22 cellular contexts compared by ENCODE assay signal in genomic region chr10:117734626-117735405, GRCh38.
DNase-seq lines count a peak whose midpoint lies in the region; ATAC-seq and TF ChIP-seq lines count a peak whose summit lies in the region.
"Had no signal": no experiment of that assay in that cellular context is flagged by ENCODE, and none has a peak within 500 bp of the region (broad histone marks: within the 10 kb centered on the region; RNA-seq: fewer than 3 reads in every experiment).

No MANE protein-coding gene starts in this region.

- peaks cover 66% of the 10 kb centered on the region for H3K27me3 Mint-ChIP-seq in progenitor cell of endocrine pancreas
- H3K27me3 Mint-ChIP-seq in CD4-positive, alpha-beta T cell = peaks cover 71% of the 10 kb centered on the region

- no peak overlapping the region for H3K27ac Mint-ChIP-seq in progenitor cell of endocrine pancreas
- no peak overlapping the region for H3K27ac Mint-ChIP-seq in CD4-positive, alpha-beta T cell
- H3K27ac Mint-ChIP-seq: activated CD4-positive, alpha-beta T cell treated with anti-CD3 and anti-CD28 coated beads for 36 hours; activated naive CD4-positive, alpha-beta T cell treated with anti-CD3 and anti-CD28 coated beads, Interleukin-2, amount 50 U/mL, for 72 hours; activated T-helper 1 cell treated with anti-CD3 and anti-CD28 coated beads, Interleukin-12 subunit alpha, Interleukin-12 subunit beta, Interleukin-2, Interleukin-4 antibody, amounts not matched to agents 30 ng/mL and 10 ng/mL and 1 ng/mL, durations not matched to agents 14 hours and 24 hours and 36 hours; memory B cell; naive B cell had no signal

- no peaks in the 10 kb centered on the region for H3K9me3 ChIP-seq in iPS-18c (ENCODE audit: control insufficient read depth, insufficient read depth, low read length)
- H3K9me3 ChIP-seq in CD4-positive, alpha-beta T cell (ENCODE audit: control insufficient read depth, low read length) = no peaks in the 10 kb centered on the region
- H3K9me3 ChIP-seq: thyroid gland had no signal

- H3K36me3 Mint-ChIP-seq in progenitor cell of endocrine pancreas (ENCODE audit: insufficient read depth) = no peaks in the 10 kb centered on the region
- H3K36me3 Mint-ChIP-seq in CD4-positive, alpha-beta T cell (ENCODE audit: low read depth) = no peaks in the 10 kb centered on the region
- H3K36me3 Mint-ChIP-seq: memory B cell, naive B cell had no signal

- DNase-seq in NCI-H1048 (lab: John Stamatoyannopoulos, UW) (peak; percentile 84), dorsolateral prefrontal cortex (no peak), progenitor cell of endocrine pancreas (ENCODE audit: low spot score, unreplicated experiment) (no peak), NCI-H2171 treated with DMSO at 0.1 percent for 48 hours (lab: John Stamatoyannopoulos, UW) (no peak), DMS 273 (lab: John Stamatoyannopoulos, UW; ENCODE audit: unreplicated experiment) (no peak)
- no peak for DNase-seq in activated T-cell treated with anti-CD3 and anti-CD28 coated beads, Interleukin-2, amount 50 U/mL, for 1 hour
- no peak for DNase-seq in CD4-positive, alpha-beta T cell
- DNase-seq: activated CD4-positive, alpha-beta T cell treated with anti-CD3 and anti-CD28 coated beads for 36 hours; GF-D8; KBM-7; MV-4-11; naive B cell; NCI-H510A treated with DMSO at 0.1 percent for 48 hours; stimulated activated CD4-positive, alpha-beta T cell treated with anti-CD3 and anti-CD28 coated beads, Interleukin-1b, Interleukin-23, amount 100 ng/mL, for 48 hours; stimulated activated naive CD4-positive, alpha-beta T cell treated with Interleukin-2 at 50 U/mL for 16 hours; thyroid gland had no signal

- H3K27me3 ChIP-seq in dorsolateral prefrontal cortex = peaks cover 0 to 65% (median 30%) of the 10 kb centered on the region in 45 donors
- peaks cover 31% of the 10 kb centered on the region for H3K27me3 ChIP-seq in CD4-positive, alpha-beta T cell (ENCODE audit: control insufficient read depth, insufficient read depth, low read length)
- H3K27me3 ChIP-seq: thyroid gland had no signal

- no peaks in the 10 kb centered on the region for H3K9me3 Mint-ChIP-seq in progenitor cell of endocrine pancreas (ENCODE audit: low read depth)
- no peaks in the 10 kb centered on the region for H3K9me3 Mint-ChIP-seq in CD4-positive, alpha-beta T cell
- H3K9me3 Mint-ChIP-seq: activated naive CD4-positive, alpha-beta T cell treated with anti-CD3 and anti-CD28 coated beads, Interleukin-2, amount 50 U/mL, for 72 hours; activated T-helper 1 cell treated with anti-CD3 and anti-CD28 coated beads, Interleukin-12 subunit alpha, Interleukin-12 subunit beta, Interleukin-2, Interleukin-4 antibody, amounts not matched to agents 30 ng/mL and 10 ng/mL and 1 ng/mL, durations not matched to agents 14 hours and 24 hours and 36 hours; memory B cell had no signal

- intact Hi-C loops in dorsolateral prefrontal cortex (cut with DNase I) = no loop called here
- intact Hi-C loops in CD4-positive, alpha-beta T cell (cut with DNase I, micrococcal nuclease) = no loop called here

- peaks cover 7% of the 10 kb centered on the region for H3K4me1 Mint-ChIP-seq in progenitor cell of endocrine pancreas (ENCODE audit: low read depth)
- no peaks in the 10 kb centered on the region for H3K4me1 Mint-ChIP-seq in CD4-positive, alpha-beta T cell (ENCODE audit: low read depth)
- H3K4me1 Mint-ChIP-seq: activated CD4-positive, alpha-beta T cell treated with anti-CD3 and anti-CD28 coated beads for 36 hours; memory B cell had no signal

- CTCF ChIA-PET in CD4-positive, alpha-beta T cell (lab: Charles Lee) = no interaction called here

- no peak for ATAC-seq in CD4-positive, alpha-beta T cell (ENCODE audit: poor library complexity)
- ATAC-seq: activated CD4-positive, alpha-beta T cell treated with anti-CD3 and anti-CD28 coated beads for 36 hours; activated naive CD4-positive, alpha-beta T cell treated with anti-CD3 and anti-CD28 coated beads, Interleukin-2, amount 50 U/mL, for 72 hours; Right ventricle myocardium inferior had no signal

- TF ChIP-seq CTCF in dorsolateral prefrontal cortex (IDR thresholded peaks at IDR 0.05 in 54 of 56, conservative IDR thresholded peaks at IDR 0.05 in 2 of 56; ENCODE audit: low read depth in 1 of 56, partially characterized antibody in 56 of 56) (no peak), progenitor cell of endocrine pancreas (IDR thresholded peaks at IDR 0.05; ENCODE audit: unreplicated experiment) (no peak)
- no peak for TF ChIP-seq CTCF in CD4-positive, alpha-beta T cell (IDR thresholded peaks at IDR 0.05)

- POLR2A ChIA-PET in CD4-positive, alpha-beta T cell (lab: Charles Lee) = no interaction called here

- peak overlapping the region in 46 of 59 donors; percentile 8 to 53 (median 32) for H3K4me3 ChIP-seq in dorsolateral prefrontal cortex
- H3K4me3 ChIP-seq in iPS-18c (ENCODE audit: insufficient read depth, low read depth, low read length) = peak overlapping the region; percentile 58
- H3K4me3 ChIP-seq: thyroid gland had no signal

- H3K4me3 Mint-ChIP-seq in progenitor cell of endocrine pancreas (ENCODE audit: low read depth) = peak overlapping the region; percentile 43
- no peak overlapping the region for H3K4me3 Mint-ChIP-seq in CD4-positive, alpha-beta T cell
- H3K4me3 Mint-ChIP-seq: activated CD4-positive, alpha-beta T cell treated with anti-CD3 and anti-CD28 coated beads for 36 hours; activated T-helper 1 cell treated with anti-CD3 and anti-CD28 coated beads, Interleukin-12 subunit alpha, Interleukin-12 subunit beta, Interleukin-2, Interleukin-4 antibody, amounts not matched to agents 30 ng/mL and 10 ng/mL and 1 ng/mL, durations not matched to agents 14 hours and 24 hours and 36 hours; memory B cell; naive B cell had no signal

- no peak overlapping the region for H3K27ac ChIP-seq in dorsolateral prefrontal cortex
- no peak overlapping the region for H3K27ac ChIP-seq in CD4-positive, alpha-beta T cell (ENCODE audit: low read depth, low read length)
- H3K27ac ChIP-seq: parathyroid adenoma, thyroid gland had no signal
